8 cellular contexts compared by ENCODE assay signal in the genomic region with DNA sequence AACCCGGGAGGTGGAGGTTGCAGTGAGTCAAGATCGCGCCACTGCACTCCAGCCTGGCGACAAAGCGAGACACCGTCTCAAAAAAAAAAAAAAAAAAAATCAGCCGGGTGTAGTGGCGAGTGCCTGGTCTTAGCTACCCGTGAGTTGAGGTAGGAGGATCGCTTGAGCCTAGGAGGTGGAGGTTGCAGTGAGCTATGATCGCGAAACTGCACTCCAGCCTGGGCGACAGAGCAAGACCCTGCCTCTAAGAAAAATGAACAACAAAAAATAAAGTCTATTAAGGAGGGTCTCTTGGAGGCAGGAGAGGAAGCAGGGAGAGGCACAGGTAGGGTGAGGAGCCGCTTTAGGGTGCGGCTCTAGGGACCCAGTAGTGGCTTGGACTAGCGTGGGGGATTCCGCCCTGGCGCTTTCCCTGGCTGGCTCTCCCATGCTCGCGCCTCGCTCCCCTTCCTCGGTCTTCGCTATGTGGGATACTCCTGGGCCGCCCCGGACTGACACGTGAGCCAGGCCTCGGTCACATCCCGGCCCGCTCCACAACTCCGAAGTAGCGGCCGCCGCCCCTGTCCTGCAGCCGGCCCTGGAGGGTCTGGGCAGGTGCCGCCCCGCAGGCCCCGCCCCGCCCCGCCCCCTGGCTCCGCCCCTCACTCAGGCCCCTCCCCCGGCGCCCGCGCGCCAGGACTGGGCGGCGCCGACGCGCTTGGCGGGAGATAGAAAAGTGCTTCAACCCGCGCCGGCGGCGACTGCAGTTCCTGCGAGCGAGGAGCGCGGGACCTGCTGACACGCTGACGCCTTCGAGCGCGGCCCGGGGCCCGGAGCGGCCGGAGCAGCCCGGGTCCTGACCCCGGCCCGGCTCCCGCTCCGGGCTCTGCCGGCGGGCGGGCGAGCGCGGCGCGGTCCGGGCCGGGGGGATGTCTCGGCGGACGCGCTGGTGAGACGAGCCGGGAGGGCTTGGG. TPM values are rescaled to one million over a fixed set of nuclear protein-coding genes. Genes with fewer than 3 reads are reported as not detected.
DNase-seq lines count a peak whose midpoint lies in the region; ATAC-seq and TF ChIP-seq lines count a peak whose summit lies in the region.

A gene (plus strand): TSS at position 739 of the 953 bp plus-strand sequence. CDS start 170 bp downstream, at position 909.

- TF ChIP-seq CTCF in GM20000 (IDR thresholded peaks at IDR 0.05; ENCODE audit: extremely low read depth, missing control alignments) (no peak), osteocyte (IDR thresholded peaks at IDR 0.05) (no peak)

- H3K36me3 Mint-ChIP-seq in activated T-cell treated with anti-CD3 and anti-CD28 coated beads, Interleukin-2, amount 50 U/mL, for 4 hours (ENCODE audit: insufficient read depth) = no peaks in the 10 kb centered on the region
- no peaks in the 10 kb centered on the region for H3K36me3 Mint-ChIP-seq in osteocyte (ENCODE audit: unreplicated experiment)

- H3K4me3 Mint-ChIP-seq in activated T-cell treated with anti-CD3 and anti-CD28 coated beads, Interleukin-2, amount 50 U/mL, for 4 hours = peak within 1 kb of the TSS; percentile 75
- H3K4me3 Mint-ChIP-seq in osteocyte (ENCODE audit: unreplicated experiment) = peak within 1 kb of the TSS; percentile 69

- peaks cover 4% of the 10 kb centered on the region for H3K4me1 Mint-ChIP-seq in activated T-cell treated with anti-CD3 and anti-CD28 coated beads, Interleukin-2, amount 50 U/mL, for 4 hours (ENCODE audit: low read depth)
- peaks cover 11% of the 10 kb centered on the region for H3K4me1 Mint-ChIP-seq in osteocyte (ENCODE audit: unreplicated experiment)

- peak; percentile 98 for ATAC-seq in activated T-cell treated with anti-CD3 and anti-CD28 coated beads, Interleukin-2, amount 50 U/mL, for 4 hours

- peaks cover 26% of the 10 kb centered on the region for H3K27me3 Mint-ChIP-seq in activated T-cell treated with anti-CD3 and anti-CD28 coated beads, Interleukin-2, amount 50 U/mL, for 4 hours (ENCODE audit: low read depth)
- H3K27me3 Mint-ChIP-seq in osteocyte (ENCODE audit: unreplicated experiment) = peaks cover 4% of the 10 kb centered on the region

- DNase-seq in DMS 273 (lab: John Stamatoyannopoulos, UW; ENCODE audit: unreplicated experiment) = peak; percentile 87
- DNase-seq in GM20000 (ENCODE audit: low spot score) = peak; percentile 95
- peak; percentile 81 for DNase-seq in HT-29 (ENCODE audit: low spot score)
- DNase-seq in activated T-cell treated with anti-CD3 and anti-CD28 coated beads, Interleukin-2, amount 50 U/mL, for 4 hours = peak; percentile 51
- peak; percentile 21 for DNase-seq in fibroblast of peridontal ligament (ENCODE audit: extremely low read depth)
- peak; percentile 87 for DNase-seq in osteocyte (ENCODE audit: extremely low spot score, unreplicated experiment)
- DNase-seq in OCI-M2 (lab: John Stamatoyannopoulos, UW; ENCODE audit: unreplicated experiment) = no peak

- H3K9me3 Mint-ChIP-seq in activated T-cell treated with anti-CD3 and anti-CD28 coated beads, Interleukin-2, amount 50 U/mL, for 4 hours = no peaks in the 10 kb centered on the region
- no peaks in the 10 kb centered on the region for H3K9me3 Mint-ChIP-seq in osteocyte (ENCODE audit: unreplicated experiment)

- no peak within 1 kb of the TSS for H3K27ac Mint-ChIP-seq in osteocyte (ENCODE audit: unreplicated experiment)

TF ChIP-seq in PFSK-1, 5 proteins besides CTCF, POLR2A, EP300 and RAD21:
- TF ChIP-seq SIN3A (IDR thresholded peaks at IDR 0.05; ENCODE audit: borderline replicate concordance, insufficient read depth, low read length) = peak; percentile 87; the same call in 1 of the 2 replicates
- TF ChIP-seq POLR2AphosphoS5 (IDR thresholded peaks at IDR 0.05; ENCODE audit: low read depth, low read length) = peak; percentile 53; the same call in 1 of the 2 replicates
- TF ChIP-seq TAF1 (IDR thresholded peaks at IDR 0.05; ENCODE audit: borderline replicate concordance, insufficient read depth, low read length) = 0 out of 2 replicates have a peak, but pooled peaks have one; percentile 43
- TF ChIP-seq, protein P1, sequence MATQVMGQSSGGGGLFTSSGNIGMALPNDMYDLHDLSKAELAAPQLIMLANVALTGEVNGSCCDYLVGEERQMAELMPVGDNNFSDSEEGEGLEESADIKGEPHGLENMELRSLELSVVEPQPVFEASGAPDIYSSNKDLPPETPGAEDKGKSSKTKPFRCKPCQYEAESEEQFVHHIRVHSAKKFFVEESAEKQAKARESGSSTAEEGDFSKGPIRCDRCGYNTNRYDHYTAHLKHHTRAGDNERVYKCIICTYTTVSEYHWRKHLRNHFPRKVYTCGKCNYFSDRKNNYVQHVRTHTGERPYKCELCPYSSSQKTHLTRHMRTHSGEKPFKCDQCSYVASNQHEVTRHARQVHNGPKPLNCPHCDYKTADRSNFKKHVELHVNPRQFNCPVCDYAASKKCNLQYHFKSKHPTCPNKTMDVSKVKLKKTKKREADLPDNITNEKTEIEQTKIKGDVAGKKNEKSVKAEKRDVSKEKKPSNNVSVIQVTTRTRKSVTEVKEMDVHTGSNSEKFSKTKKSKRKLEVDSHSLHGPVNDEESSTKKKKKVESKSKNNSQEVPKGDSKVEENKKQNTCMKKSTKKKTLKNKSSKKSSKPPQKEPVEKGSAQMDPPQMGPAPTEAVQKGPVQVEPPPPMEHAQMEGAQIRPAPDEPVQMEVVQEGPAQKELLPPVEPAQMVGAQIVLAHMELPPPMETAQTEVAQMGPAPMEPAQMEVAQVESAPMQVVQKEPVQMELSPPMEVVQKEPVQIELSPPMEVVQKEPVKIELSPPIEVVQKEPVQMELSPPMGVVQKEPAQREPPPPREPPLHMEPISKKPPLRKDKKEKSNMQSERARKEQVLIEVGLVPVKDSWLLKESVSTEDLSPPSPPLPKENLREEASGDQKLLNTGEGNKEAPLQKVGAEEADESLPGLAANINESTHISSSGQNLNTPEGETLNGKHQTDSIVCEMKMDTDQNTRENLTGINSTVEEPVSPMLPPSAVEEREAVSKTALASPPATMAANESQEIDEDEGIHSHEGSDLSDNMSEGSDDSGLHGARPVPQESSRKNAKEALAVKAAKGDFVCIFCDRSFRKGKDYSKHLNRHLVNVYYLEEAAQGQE (IDR thresholded peaks at IDR 0.05; ENCODE audit: insufficient read depth in 1 of 2, low read depth in 2 of 2, low read length in 2 of 2) = no peak
- TF ChIP-seq FOXP2 (optimal IDR thresholded peaks at IDR 0.05; ENCODE audit: borderline replicate concordance, extremely low read depth, extremely low read length, insufficient read depth) = peak; percentile 11

RNA-seq across cellular contexts. Expression of the gene that starts here (rescaled TPM):
- total RNA-seq in HT-29 (2014; rRNA removed; shearing (Covaris generic)) = 108 and 123 TPM in 2 replicates
- polyA plus RNA-seq in PFSK-1 (2012; ENCODE audit: insufficient read length, low read depth) = 37.4 TPM
- 10 to 100 TPM; 19.8 to 26.2 (median 23.0) TPM for total RNA-seq in activated T-cell treated with anti-CD3 and anti-CD28 coated beads, Interleukin-2, amount 50 U/mL, for 4 hours
- 14.7 and 16.1 TPM in 2 replicates for total RNA-seq in osteocyte
